Comparison of ENCODE assay signal across 8 cellular contexts in genomic region chr19:3700242-3701032, GRCh38. TPM values are rescaled to one million over a fixed set of nuclear protein-coding genes. Genes with fewer than 3 reads are reported as not detected.
A peak's percentile ranks its signal among the peaks of the same experiment; 100 is the strongest.
DNase-seq lines count a peak whose midpoint lies in the region; ATAC-seq, FAIRE-seq and TF ChIP-seq lines count a peak whose summit lies in the region.

TSS of gene PIP5K1C (minus strand) at chr19:3700468. CDS start at chr19:3700390, 78 bp downstream.

- peak; percentile 94 for DNase-seq in Calu3
- peak; percentile 99 for DNase-seq in GM20000 (ENCODE audit: low spot score)
- DNase-seq in HTR-8/SVneo (ENCODE audit: insufficient read length, low spot score): peak; percentile 82
- DNase-seq in activated T-cell treated with anti-CD3 and anti-CD28 coated beads for 48 hours (ENCODE audit: low read depth): peak; percentile 94
- DNase-seq in myocyte (ENCODE audit: low read depth): peak; percentile 84
- peak; percentile 96 to 97 for DNase-seq in stimulated activated effector memory CD8-positive, alpha-beta T cell treated with anti-CD3 and anti-CD28 coated beads, Interleukin-12 subunit alpha, Interleukin-12 subunit beta, amount 100 ng/mL, for 72 hours (ENCODE audit: low spot score in 2 of 2)

- no peaks in the 10 kb centered on the region for H3K4me1 Mint-ChIP-seq in Calu3 (ENCODE audit: low read depth, unreplicated experiment)
- peaks cover 43% of the 10 kb centered on the region for H3K4me1 Mint-ChIP-seq in stimulated activated effector memory CD8-positive, alpha-beta T cell treated with anti-CD3 and anti-CD28 coated beads, Interleukin-12 subunit alpha, Interleukin-12 subunit beta, amount 100 ng/mL, for 72 hours

- peak within 1 kb of the TSS; percentile 73 for H3K4me3 Mint-ChIP-seq in Calu3 (ENCODE audit: low read depth, unreplicated experiment)
- H3K4me3 Mint-ChIP-seq in stimulated activated effector memory CD8-positive, alpha-beta T cell treated with anti-CD3 and anti-CD28 coated beads, Interleukin-12 subunit alpha, Interleukin-12 subunit beta, amount 100 ng/mL, for 72 hours: peak within 1 kb of the TSS; percentile 94

- H3K27ac Mint-ChIP-seq in Calu3 (ENCODE audit: unreplicated experiment): no peak within 1 kb of the TSS
- H3K27ac Mint-ChIP-seq in stimulated activated effector memory CD8-positive, alpha-beta T cell treated with anti-CD3 and anti-CD28 coated beads, Interleukin-12 subunit alpha, Interleukin-12 subunit beta, amount 100 ng/mL, for 72 hours: peak within 1 kb of the TSS; percentile 87

- peak within 1 kb of the TSS; percentile 92 for H3K4me3 ChIP-seq in OCI-LY3 (ENCODE audit: low read length)

- FAIRE-seq in HTR-8/SVneo (lab: Jason Lieb, UNC): peak; percentile 86

- no peaks in the 10 kb centered on the region for H3K27me3 ChIP-seq in OCI-LY3 (ENCODE audit: low read depth, low read length)

- H3K27ac ChIP-seq in OCI-LY3 (ENCODE audit: low read length): peak within 1 kb of the TSS; percentile 88

- H4K20me1 ChIP-seq in OCI-LY3 (ENCODE audit: insufficient read depth, low read length): peaks cover 24% of the 10 kb centered on the region

- peaks cover 23% of the 10 kb centered on the region for H3K36me3 Mint-ChIP-seq in Calu3 (ENCODE audit: insufficient read depth, unreplicated experiment)
- peaks cover 28% of the 10 kb centered on the region for H3K36me3 Mint-ChIP-seq in stimulated activated effector memory CD8-positive, alpha-beta T cell treated with anti-CD3 and anti-CD28 coated beads, Interleukin-12 subunit alpha, Interleukin-12 subunit beta, amount 100 ng/mL, for 72 hours

- peaks cover 34% of the 10 kb centered on the region for H3K4me1 ChIP-seq in OCI-LY3 (ENCODE audit: low read length)

- peaks cover 47% of the 10 kb centered on the region for H3K79me2 ChIP-seq in OCI-LY3 (ENCODE audit: low read length)

- H3K9me3 ChIP-seq in OCI-LY3 (ENCODE audit: insufficient read depth, low read length): no peaks in the 10 kb centered on the region

- ATAC-seq in esophagus mucosa: peak; percentile 96
- peak; percentile 92 for ATAC-seq in stimulated activated effector memory CD8-positive, alpha-beta T cell treated with anti-CD3 and anti-CD28 coated beads, Interleukin-12 subunit alpha, Interleukin-12 subunit beta, amount 100 ng/mL, for 72 hours

- no peaks in the 10 kb centered on the region for H3K9me3 Mint-ChIP-seq in Calu3 (ENCODE audit: low read depth, unreplicated experiment)
- no peaks in the 10 kb centered on the region for H3K9me3 Mint-ChIP-seq in stimulated activated effector memory CD8-positive, alpha-beta T cell treated with anti-CD3 and anti-CD28 coated beads, Interleukin-12 subunit alpha, Interleukin-12 subunit beta, amount 100 ng/mL, for 72 hours

- peak within 1 kb of the TSS; percentile 82 for H3K9ac ChIP-seq in OCI-LY3 (ENCODE audit: low read length)

- no peaks in the 10 kb centered on the region for H3K27me3 Mint-ChIP-seq in Calu3 (ENCODE audit: unreplicated experiment)

- H3K4me2 ChIP-seq in OCI-LY3 (ENCODE audit: low read length): peak within 1 kb of the TSS; percentile 95

- TF ChIP-seq CTCF in Calu3 (IDR thresholded peaks at IDR 0.05; ENCODE audit: unreplicated experiment): peak; percentile 59
- TF ChIP-seq CTCF in GM20000 (IDR thresholded peaks at IDR 0.05; ENCODE audit: extremely low read depth, missing control alignments): peak; percentile 67
- TF ChIP-seq CTCF in OCI-LY3 (IDR thresholded peaks at IDR 0.05; ENCODE audit: low read depth, low read length): peak; percentile 68

- H3K36me3 ChIP-seq in OCI-LY3 (replicated peaks; ENCODE audit: low read depth, low read length): no peaks in the 10 kb centered on the region

- peak within 1 kb of the TSS; percentile 74; the same call in 1 of the 2 replicates for H2AFZ ChIP-seq in OCI-LY3 (ENCODE audit: low read depth, low read length)

- CTCF ChIA-PET in Calu3 (lab: Charles Lee): interaction anchor here (1.8 kb wide), 1 partner anchor 8 kb away, joined by 5 read pairs; the partner anchor contains the start of gene TJP3

- intact Hi-C loops in Calu3 (cut with micrococcal nuclease; ENCODE audit: unreplicated experiment): no loop called here

- no TSS peak for BruUV-seq in Calu3 (replicated peaks; lab: Mats Ljungman, UMichigan)

RNA-seq across cellular contexts. Expression of gene PIP5K1C, which starts in this region (rescaled TPM):
- total RNA-seq in Calu3 (2022): 23.6 and 26.3 TPM in 2 replicates
- total RNA-seq in esophagus mucosa: 16.4 TPM
- 17.9 and 22.8 TPM in 2 replicates for total RNA-seq in myocyte
- 37.9 TPM for polyA plus RNA-seq in myocyte (2012)

Comparison
In these comparisons a context has a peak if more than half of its experiments do, and no peak if none do; other contexts are left out.
1. Peak in every context shown above with its lines: DNase-seq, ATAC-seq, H3K4me3 ChIP-seq and H3K27ac ChIP-seq.